Comparison of ENCODE assay signal across 28 cellular contexts in the genomic region with DNA sequence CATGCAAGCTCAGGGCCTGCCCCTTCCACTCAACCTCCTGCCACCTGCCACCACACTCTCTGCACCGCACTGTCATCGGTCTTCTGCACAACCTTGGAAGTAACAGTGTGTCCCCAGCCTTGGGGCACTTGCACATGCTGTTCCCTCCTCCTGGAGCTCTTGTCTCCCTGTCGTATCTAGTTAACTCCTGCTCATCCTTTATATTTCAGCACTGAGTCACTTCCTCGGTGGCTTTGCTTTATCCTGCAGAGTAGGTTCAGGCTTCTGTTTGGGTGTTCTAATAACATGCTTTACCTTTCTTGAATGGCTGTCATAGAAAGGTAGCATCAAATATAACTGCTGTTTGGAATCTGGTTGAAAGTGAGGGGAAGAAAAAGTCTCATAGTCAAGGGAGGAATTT. TPM values are rescaled to one million over a fixed set of nuclear protein-coding genes. Genes with fewer than 3 reads are reported as not detected.
A peak's percentile ranks its signal among the peaks of the same experiment; 100 is the strongest.
DNase-seq lines count a peak whose midpoint lies in the region; ATAC-seq lines count a peak whose summit lies in the region.
"Had no signal": no experiment of that assay in that cellular context is flagged by ENCODE, and none has a peak within 500 bp of the region (broad histone marks: within the 10 kb centered on the region; RNA-seq: fewer than 3 reads in every experiment).

No MANE protein-coding gene starts in this region.

- no peaks in the 10 kb centered on the region for H3K27me3 Mint-ChIP-seq in activated T-cell treated with anti-CD3 and anti-CD28 coated beads, Interleukin-2, amount 50 U/mL, for 24 hours
- H3K27me3 Mint-ChIP-seq in T-helper 17 cell: no peaks in the 10 kb centered on the region
- H3K27me3 Mint-ChIP-seq in naive thymus-derived CD8-positive, alpha-beta T cell: no peaks in the 10 kb centered on the region
- H3K27me3 Mint-ChIP-seq: activated CD8-positive, alpha-beta memory T cell treated with anti-CD3 and anti-CD28 coated beads, Interleukin-2, amount 10 ng/mL, durations not matched to agents 7 days and 5 days; IgD-negative memory B cell; stimulated activated memory B cell treated with anti-CD40 and anti-IgM and Interleukin-4, amounts not matched to agents 10 μg/mL and 1 μg/mL and 100 μg/mL, for 72 hours had no signal

- no peak overlapping the region for H3K9ac ChIP-seq in GM23248
- H3K9ac ChIP-seq: BLaER1, parathyroid adenoma had no signal

- no peak overlapping the region for H3K4me3 Mint-ChIP-seq in activated T-cell treated with anti-CD3 and anti-CD28 coated beads, Interleukin-2, amount 50 U/mL, for 24 hours
- H3K4me3 Mint-ChIP-seq in T-helper 17 cell: peak overlapping the region; percentile 63
- peak overlapping the region in 9 of 10 donors; percentile 17 to 81 (median 54) for H3K4me3 Mint-ChIP-seq in naive thymus-derived CD8-positive, alpha-beta T cell
- H3K4me3 Mint-ChIP-seq: activated CD8-positive, alpha-beta memory T cell treated with anti-CD3 and anti-CD28 coated beads, Interleukin-2, amount 10 ng/mL, durations not matched to agents 7 days and 5 days; IgD-negative memory B cell; stimulated activated memory B cell treated with anti-CD40 and anti-IgM and Interleukin-4, amounts not matched to agents 10 μg/mL and 1 μg/mL and 100 μg/mL, for 72 hours had no signal

- DNase-seq in activated T-cell treated with anti-CD3 and anti-CD28 coated beads, Interleukin-2, amount 50 U/mL, for 24 hours: no peak
- DNase-seq in activated T-cell treated with anti-CD3 and anti-CD28 coated beads, Interleukin-2, amount 50 U/mL, for 48 hours: no peak
- peak; percentile 46 for DNase-seq in EH (ENCODE audit: low read depth)
- DNase-seq in T-helper 17 cell: no peak
- DNase-seq in naive thymus-derived CD8-positive, alpha-beta T cell: no peak
- DNase-seq in GM23248: no peak
- DNase-seq: activated CD4-positive, CD25-positive, alpha-beta regulatory T cell treated with anti-CD3 and anti-CD28 coated beads, Interleukin-2, amount 50 U/mL, for 72 hours; activated CD8-positive, alpha-beta memory T cell treated with anti-CD3 and anti-CD28 coated beads, Interleukin-2, amount 10 ng/mL, durations not matched to agents 7 days and 5 days; brain microvascular endothelial cell; colonic mucosa; effector memory CD4-positive, alpha-beta T cell; NCI-H2081; NCI-H446; stimulated activated CD4-positive, alpha-beta T cell treated with anti-CD3 and anti-CD28 coated beads, Interleukin-2, amount 100 ng/mL, for 48 hours had no signal

- no peak overlapping the region for H2AFZ ChIP-seq in GM23248
- H2AFZ ChIP-seq: hepatocyte, parathyroid adenoma had no signal

- no peak overlapping the region for H3K27ac ChIP-seq in GM23248
- H3K27ac ChIP-seq: BLaER1, brain microvascular endothelial cell, colonic mucosa, hepatocyte, parathyroid adenoma, right atrium auricular region, vagina had no signal

- H3K27ac Mint-ChIP-seq in activated T-cell treated with anti-CD3 and anti-CD28 coated beads, Interleukin-2, amount 50 U/mL, for 24 hours: peak overlapping the region; percentile 35
- H3K27ac Mint-ChIP-seq in T-helper 17 cell: peak overlapping the region; percentile 37
- H3K27ac Mint-ChIP-seq in naive thymus-derived CD8-positive, alpha-beta T cell: peak overlapping the region; percentile 37 to 92 (median 88)
- H3K27ac Mint-ChIP-seq: stimulated activated memory B cell treated with anti-CD40 and anti-IgM and Interleukin-4, amounts not matched to agents 10 μg/mL and 1 μg/mL and 100 μg/mL, for 72 hours had no signal

- no peaks in the 10 kb centered on the region for H3K36me3 ChIP-seq in GM23248 (ENCODE audit: low read depth)
- H3K36me3 ChIP-seq: brain microvascular endothelial cell, colonic mucosa, right atrium auricular region, vagina had no signal

- H3K9me3 Mint-ChIP-seq in activated T-cell treated with anti-CD3 and anti-CD28 coated beads, Interleukin-2, amount 50 U/mL, for 24 hours: no peaks in the 10 kb centered on the region
- H3K9me3 Mint-ChIP-seq in naive thymus-derived CD8-positive, alpha-beta T cell: peaks cover 0 to 13% (median 0%) of the 10 kb centered on the region in 9 donors
- H3K9me3 Mint-ChIP-seq: IgD-negative memory B cell; stimulated activated memory B cell treated with anti-CD40 and anti-IgM and Interleukin-4, amounts not matched to agents 10 μg/mL and 1 μg/mL and 100 μg/mL, for 72 hours had no signal

- H3K79me2 ChIP-seq in GM23248 (ENCODE audit: insufficient read depth): peaks cover 22% of the 10 kb centered on the region; the same call in 1 of the 2 replicates
- H3K79me2 ChIP-seq: hepatocyte had no signal

- in situ Hi-C loops in GM23248 (cut with MboI): loop anchor here (25.0 kb wide), 1 partner anchor 109 kb away; no protein-coding TSS in a partner anchor

- H3K9me2 ChIP-seq in GM23248 (ENCODE audit: insufficient read depth): no peaks in the 10 kb centered on the region

- no peak overlapping the region for H3K4me3 ChIP-seq in GM23248
- H3K4me3 ChIP-seq: BLaER1, colonic mucosa, hepatocyte, right atrium auricular region, vagina had no signal

- peaks cover 27% of the 10 kb centered on the region for H3K4me1 ChIP-seq in GM23248 (ENCODE audit: insufficient read depth)
- H3K4me1 ChIP-seq: colonic mucosa, parathyroid adenoma, vagina had no signal

- peaks cover 85% of the 10 kb centered on the region for H3K4me1 Mint-ChIP-seq in activated T-cell treated with anti-CD3 and anti-CD28 coated beads, Interleukin-2, amount 50 U/mL, for 24 hours (ENCODE audit: low read depth)
- H3K4me1 Mint-ChIP-seq in T-helper 17 cell: peaks cover 63% of the 10 kb centered on the region
- peaks cover 47 to 91% (median 88%) of the 10 kb centered on the region in 4 donors for H3K4me1 Mint-ChIP-seq in naive thymus-derived CD8-positive, alpha-beta T cell

- H3K9me3 ChIP-seq in T-helper 17 cell (ENCODE audit: control insufficient read depth, low read length, poor library complexity, severe bottlenecking) (no peaks in the 10 kb centered on the region), GM23248 (ENCODE audit: low read depth) (no peaks in the 10 kb centered on the region)
- H3K9me3 ChIP-seq: colonic mucosa, right atrium auricular region, vagina had no signal

- no peaks in the 10 kb centered on the region for H4K20me1 ChIP-seq in GM23248 (ENCODE audit: insufficient read depth)
- H4K20me1 ChIP-seq: BLaER1 had no signal

- H3K27me3 ChIP-seq in GM23248 (replicated peaks; ENCODE audit: insufficient read depth): no peaks in the 10 kb centered on the region
- H3K27me3 ChIP-seq: BLaER1, brain microvascular endothelial cell, colonic mucosa, right atrium auricular region, vagina had no signal

- no peak for ATAC-seq in T-helper 17 cell
- peak in 1 of 2 donors; percentile 22 for ATAC-seq in naive thymus-derived CD8-positive, alpha-beta T cell
- ATAC-seq in GM19455 (IDR thresholded peaks at IDR 0.05; ENCODE audit: unreplicated experiment): no peak
- no peak for ATAC-seq in GM21526 (IDR thresholded peaks at IDR 0.05; ENCODE audit: low FRiP score, unreplicated experiment)
- ATAC-seq: activated CD8-positive, alpha-beta memory T cell treated with anti-CD3 and anti-CD28 coated beads, Interleukin-2, amount 10 ng/mL, durations not matched to agents 7 days and 5 days; esophagus mucosa; left lobe of liver; Right ventricle myocardium inferior; stimulated activated memory B cell treated with anti-CD40 and anti-IgM and Interleukin-4, amounts not matched to agents 10 μg/mL and 1 μg/mL and 100 μg/mL, for 72 hours had no signal

- no peaks in the 10 kb centered on the region for H3F3A ChIP-seq in GM23248 (ENCODE audit: insufficient read depth)

- H3K4me2 ChIP-seq in GM23248 (ENCODE audit: unreplicated experiment): no peak overlapping the region
- H3K4me2 ChIP-seq: BLaER1, hepatocyte had no signal

- POLR2A ChIA-PET in naive thymus-derived CD8-positive, alpha-beta T cell (lab: Charles Lee): interaction anchor here (0.5 to 1.2 kb wide), 3 partner anchors 18 to 627 kb away, joined by 3 to 5 read pairs (median 4); no protein-coding TSS in a partner anchor

- H3K36me3 Mint-ChIP-seq in activated T-cell treated with anti-CD3 and anti-CD28 coated beads, Interleukin-2, amount 50 U/mL, for 24 hours (ENCODE audit: low read depth): peaks cover 8% of the 10 kb centered on the region
- no peaks in the 10 kb centered on the region for H3K36me3 Mint-ChIP-seq in T-helper 17 cell (ENCODE audit: low read depth)
- no peaks in the 10 kb centered on the region for H3K36me3 Mint-ChIP-seq in naive thymus-derived CD8-positive, alpha-beta T cell
- H3K36me3 Mint-ChIP-seq: IgD-negative memory B cell had no signal

- WGBS in GM23248 (ENCODE audit: low coverage in 1 of 2, low lambda C conversion rate in 2 of 2, missing lambda C conversion rate in 2 of 2), 2 experiments: 69 to 72% methylated on average over 4 of the region's 4 CpGs

RNA-seq across cellular contexts. Expression of a gene that starts 25.3 kb away (rescaled TPM):
- 1 to 10 TPM in 1 of 2 donors, under 1 TPM in 1; 0.21 to 1.4 TPM for total RNA-seq in T-helper 17 cell
- 1 to 10 TPM in 1 of 2 experiments, under 1 TPM in 1; 0.82 to 1.6 TPM for total RNA-seq in naive thymus-derived CD8-positive, alpha-beta T cell
- polyA plus RNA-seq in naive thymus-derived CD8-positive, alpha-beta T cell: under 1 TPM; 0.52 to 0.73 (median 0.68) TPM
- 2.1 and 5.8 TPM in 2 replicates for total RNA-seq in GM23248 (2014; rRNA removed; shearing (Covaris generic))
- polyA plus RNA-seq in GM23248 (2016; fragmentation: Nextera tagmentation; extraction: Ambion mirVana): 13.1 and 20.4 TPM in 2 replicates
- total RNA-seq: hepatocyte, temporal lobe had no signal
- polyA plus RNA-seq: neural cell had no signal

Comparison
In these comparisons a context has a peak if more than half of its experiments do, and no peak if none do; other contexts are left out.
1. H3K27ac Mint-ChIP-seq: peak in every context shown above with its lines; median percentile 88 in naive thymus-derived CD8-positive, alpha-beta T cell; 37 in T-helper 17 cell; 35 in activated T-cell treated with anti-CD3 and anti-CD28 coated beads, Interleukin-2, amount 50 U/mL, for 24 hours.